In the genomic region with DNA sequence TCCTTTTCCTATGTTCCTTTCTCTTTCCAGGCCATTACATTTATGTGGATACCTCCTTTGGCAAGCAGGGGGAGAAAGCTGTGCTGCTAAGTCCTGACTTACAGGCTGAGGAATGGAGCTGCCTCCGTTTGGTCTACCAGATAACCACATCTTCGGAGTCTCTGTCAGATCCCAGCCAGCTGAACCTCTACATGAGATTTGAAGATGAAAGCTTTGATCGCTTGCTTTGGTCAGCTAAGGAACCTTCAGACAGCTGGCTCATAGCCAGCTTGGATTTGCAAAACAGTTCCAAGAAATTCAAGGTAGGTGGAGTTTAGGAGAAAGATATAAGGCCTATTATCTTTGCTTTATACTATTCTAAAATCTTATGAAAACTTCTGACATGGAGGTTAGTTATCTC, we compare ENCODE assay signal across 22 cellular contexts.
DNase-seq lines count a peak whose midpoint lies in the region; ATAC-seq, FAIRE-seq and TF ChIP-seq lines count a peak whose summit lies in the region.
"Had no signal": no experiment of that assay in that cellular context is flagged by ENCODE, and none has a peak within 500 bp of the region (broad histone marks: within the 10 kb centered on the region; RNA-seq: fewer than 3 reads in every experiment).

No MANE protein-coding gene starts in this region.

- no peak overlapping the region for H3K27ac Mint-ChIP-seq in astrocyte (ENCODE audit: unreplicated experiment)
- H3K27ac Mint-ChIP-seq: B cell; CD14-positive monocyte; CD8-positive, alpha-beta memory T cell had no signal

- H2AFZ ChIP-seq in astrocyte (ENCODE audit: low read depth, low read length) = no peak overlapping the region

- H3K27me3 Mint-ChIP-seq in astrocyte (ENCODE audit: low read depth, unreplicated experiment) = no peaks in the 10 kb centered on the region

- no peaks in the 10 kb centered on the region for H3K79me2 ChIP-seq in astrocyte (ENCODE audit: insufficient read depth, low read length)

- no peak for ATAC-seq in HG02973 (IDR thresholded peaks at IDR 0.05; ENCODE audit: unreplicated experiment)
- ATAC-seq: HCT116, PC-3 had no signal

- no peak for TF ChIP-seq CTCF in astrocyte (IDR thresholded peaks at IDR 0.05; ENCODE audit: insufficient read depth, low read depth, low read length)
- peak in 1 of 3 experiments; percentile 19 for TF ChIP-seq CTCF in esophagus muscularis mucosa (IDR thresholded peaks at IDR 0.05)

- H3K36me3 Mint-ChIP-seq in astrocyte (ENCODE audit: low read depth, unreplicated experiment) = peaks cover 15% of the 10 kb centered on the region
- H3K36me3 Mint-ChIP-seq: CD14-positive monocyte; CD8-positive, alpha-beta memory T cell had no signal

- FAIRE-seq in astrocyte (lab: Jason Lieb, UNC) = no peak
- FAIRE-seq: GM12891 had no signal

- H3K4me3 ChIP-seq in astrocyte (ENCODE audit: insufficient read depth, low read depth, low read length) (no peak overlapping the region), esophagus muscularis mucosa (no peak overlapping the region)
- H3K4me3 ChIP-seq: SJSA1 had no signal

- H3K27ac ChIP-seq in astrocyte (ENCODE audit: low read depth, low read length) = no peak overlapping the region
- peak overlapping the region; percentile 41 to 71 (median 62) for H3K27ac ChIP-seq in esophagus muscularis mucosa (replicated peaks in 1 of 4)
- H3K27ac ChIP-seq: SJSA1 had no signal

- H3K4me3 Mint-ChIP-seq in astrocyte (ENCODE audit: unreplicated experiment) = no peak overlapping the region
- H3K4me3 Mint-ChIP-seq: B cell; CD14-positive monocyte; CD8-positive, alpha-beta memory T cell had no signal

- TF ChIP-seq EP300 in esophagus muscularis mucosa (IDR thresholded peaks at IDR 0.05) = no peak

- H3K36me3 ChIP-seq in astrocyte (ENCODE audit: insufficient read depth, low read length) = peaks cover 3% of the 10 kb centered on the region
- H3K36me3 ChIP-seq in esophagus muscularis mucosa = peaks cover 3 to 47% (median 22%) of the 10 kb centered on the region in 4 donors
- H3K36me3 ChIP-seq: SJSA1 had no signal

- H4K20me1 ChIP-seq in astrocyte (ENCODE audit: insufficient read depth, low read length) = no peaks in the 10 kb centered on the region

- peaks cover 30% of the 10 kb centered on the region for H3K4me1 ChIP-seq in astrocyte (ENCODE audit: insufficient read depth, low read length)
- peaks cover 10 to 82% (median 70%) of the 10 kb centered on the region in 4 donors for H3K4me1 ChIP-seq in esophagus muscularis mucosa

- H3K9me3 ChIP-seq in astrocyte (ENCODE audit: insufficient read depth, low read depth, low read length) (no peaks in the 10 kb centered on the region), esophagus muscularis mucosa (no peaks in the 10 kb centered on the region)
- H3K9me3 ChIP-seq: SJSA1 had no signal

- H3K27me3 ChIP-seq in astrocyte (ENCODE audit: insufficient read depth, low read length) (no peaks in the 10 kb centered on the region), esophagus muscularis mucosa (no peaks in the 10 kb centered on the region)
- H3K27me3 ChIP-seq: SJSA1 had no signal

- WGBS in esophagus muscularis mucosa = 76% methylated on average over 3 of the region's 3 CpGs

- H3K4me2 ChIP-seq in astrocyte (ENCODE audit: low read length) = no peak overlapping the region

- H3K9me3 Mint-ChIP-seq in astrocyte (ENCODE audit: unreplicated experiment) = no peaks in the 10 kb centered on the region

- TF ChIP-seq POLR2A in esophagus muscularis mucosa (IDR thresholded peaks at IDR 0.05; ENCODE audit: low read depth) = no peak

- no peak overlapping the region for H3K9ac ChIP-seq in astrocyte (ENCODE audit: low read length)

- intact Hi-C loops in esophagus muscularis mucosa (cut with DNase I) = no loop called here

- DNase-seq in OCI-M1 (lab: John Stamatoyannopoulos, UW) = peak; percentile 3
- peak; percentile 24 for DNase-seq in astrocyte (ENCODE audit: low read depth)
- no peak for DNase-seq in esophagus muscularis mucosa (ENCODE audit: extremely low spot score)
- DNase-seq in NCI-H446 treated with DMSO at 0.1 percent for 48 hours (lab: John Stamatoyannopoulos, UW) = no peak
- DNase-seq in stimulated activated CD4-positive, alpha-beta T cell treated with anti-CD3 and anti-CD28 coated beads, Interleukin-4, amount 100 ng/mL, for 4 hours = no peak
- DNase-seq in NCI-H446 (lab: John Stamatoyannopoulos, UW) = no peak
- DNase-seq: Calu3; CD8-positive, alpha-beta memory T cell; DMS79 treated with DMSO at 0.1 percent for 48 hours; GF-D8; NCI-H1048; NCI-H1694; NCI-H2029 treated with DMSO at 0.1 percent for 48 hours; NCI-H510A treated with DMSO at 0.1 percent for 48 hours; PC-3; Right ventricle myocardium superior had no signal

- H3K4me1 Mint-ChIP-seq in astrocyte (ENCODE audit: low read depth, unreplicated experiment) = peaks cover 47% of the 10 kb centered on the region

Comparison
In these comparisons a context has a peak if more than half of its experiments do, and no peak if none do; other contexts are left out.
1. DNase-seq: peak in OCI-M1 (single experiment) and astrocyte (single experiment); none in esophagus muscularis mucosa (single experiment), NCI-H446 treated with DMSO at 0.1 percent for 48 hours (single experiment), stimulated activated CD4-positive, alpha-beta T cell treated with anti-CD3 and anti-CD28 coated beads, Interleukin-4, amount 100 ng/mL, for 4 hours (0 of 2) and NCI-H446 (0 of 2).